1 cellular context compared by ENCODE assay signal in the genomic region with DNA sequence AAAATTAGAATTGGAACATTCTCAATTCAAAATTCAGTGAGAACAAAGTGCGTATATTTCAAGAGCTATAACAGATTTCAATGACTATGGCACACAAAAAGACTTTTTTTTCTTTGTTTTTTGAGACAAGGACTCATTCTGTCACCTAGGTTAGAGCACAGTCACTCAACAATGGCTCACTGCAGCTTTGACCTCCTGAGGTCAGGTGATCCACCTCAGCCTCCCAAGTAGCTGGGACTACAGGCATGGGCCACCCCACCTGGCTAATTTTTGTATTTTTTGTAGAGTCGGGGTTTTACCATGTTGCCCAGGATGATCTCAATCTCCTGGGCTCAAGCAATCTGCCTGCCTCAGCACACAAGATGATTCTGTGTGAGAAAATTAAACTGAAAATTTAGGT.
TF ChIP-seq lines count a peak whose summit lies in the region.

No MANE protein-coding gene starts in this region.

TF ChIP-seq in HepG2, 621 proteins besides CTCF, POLR2A, EP300 and RAD21:
- TF ChIP-seq, protein P1, sequence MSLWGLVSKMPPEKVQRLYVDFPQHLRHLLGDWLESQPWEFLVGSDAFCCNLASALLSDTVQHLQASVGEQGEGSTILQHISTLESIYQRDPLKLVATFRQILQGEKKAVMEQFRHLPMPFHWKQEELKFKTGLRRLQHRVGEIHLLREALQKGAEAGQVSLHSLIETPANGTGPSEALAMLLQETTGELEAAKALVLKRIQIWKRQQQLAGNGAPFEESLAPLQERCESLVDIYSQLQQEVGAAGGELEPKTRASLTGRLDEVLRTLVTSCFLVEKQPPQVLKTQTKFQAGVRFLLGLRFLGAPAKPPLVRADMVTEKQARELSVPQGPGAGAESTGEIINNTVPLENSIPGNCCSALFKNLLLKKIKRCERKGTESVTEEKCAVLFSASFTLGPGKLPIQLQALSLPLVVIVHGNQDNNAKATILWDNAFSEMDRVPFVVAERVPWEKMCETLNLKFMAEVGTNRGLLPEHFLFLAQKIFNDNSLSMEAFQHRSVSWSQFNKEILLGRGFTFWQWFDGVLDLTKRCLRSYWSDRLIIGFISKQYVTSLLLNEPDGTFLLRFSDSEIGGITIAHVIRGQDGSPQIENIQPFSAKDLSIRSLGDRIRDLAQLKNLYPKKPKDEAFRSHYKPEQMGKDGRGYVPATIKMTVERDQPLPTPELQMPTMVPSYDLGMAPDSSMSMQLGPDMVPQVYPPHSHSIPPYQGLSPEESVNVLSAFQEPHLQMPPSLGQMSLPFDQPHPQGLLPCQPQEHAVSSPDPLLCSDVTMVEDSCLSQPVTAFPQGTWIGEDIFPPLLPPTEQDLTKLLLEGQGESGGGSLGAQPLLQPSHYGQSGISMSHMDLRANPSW (CRISPR knock-in tag; IDR thresholded peaks at IDR 0.05; ENCODE audit: borderline replicate concordance), result no peak
- TF ChIP-seq IKZF1 (IDR thresholded peaks at IDR 0.05) (no peak), MAFF (IDR thresholded peaks at IDR 0.05; ENCODE audit: low read depth, low read length) (0 out of 2 replicates have a peak, but pooled peaks have one; percentile 7), ATF7-NPFF (CRISPR knock-in tag; IDR thresholded peaks at IDR 0.05; ENCODE audit: low read depth) (no peak), ZMAT3 (CRISPR knock-in tag; conservative IDR thresholded peaks at IDR 0.05) (no peak), ZNF569 (CRISPR knock-in tag; IDR thresholded peaks at IDR 0.05; ENCODE audit: borderline replicate concordance) (no peak), HES4 (CRISPR knock-in tag; IDR thresholded peaks at IDR 0.05; ENCODE audit: borderline replicate concordance) (no peak), ZNF430 (CRISPR knock-in tag; IDR thresholded peaks at IDR 0.05) (no peak), ZNF24 (IDR thresholded peaks at IDR 0.05) (no peak), ZSCAN25 (CRISPR knock-in tag; IDR thresholded peaks at IDR 0.05) (no peak), KDM5B (CRISPR knock-in tag; IDR thresholded peaks at IDR 0.05; ENCODE audit: borderline replicate concordance) (no peak), ZNF674 (CRISPR knock-in tag; IDR thresholded peaks at IDR 0.05; ENCODE audit: low read depth) (no peak), KDM1A (CRISPR knock-in tag; IDR thresholded peaks at IDR 0.05) (no peak), MAFK (conservative IDR thresholded peaks at IDR 0.05 in 1 of 2, IDR thresholded peaks at IDR 0.05 in 1 of 2; ENCODE audit: low read length in 2 of 2) (peak; percentile 4 to 18; a peak in 1 of 4 replicates), SOX13 (IDR thresholded peaks at IDR 0.05) (no peak), SOX13 (CRISPR knock-in tag; conservative IDR thresholded peaks at IDR 0.05 in 1 of 2, IDR thresholded peaks at IDR 0.05 in 1 of 2) (0 out of 4 replicates have a peak, but pooled peaks of 1 of the 2 experiments have one; percentile 13), ZNF780A (CRISPR knock-in tag; IDR thresholded peaks at IDR 0.05) (no peak), TP53 (CRISPR knock-in tag; conservative IDR thresholded peaks at IDR 0.05) (no peak), PLRG1 (conservative IDR thresholded peaks at IDR 0.05) (no peak), ZSCAN22 (CRISPR knock-in tag; IDR thresholded peaks at IDR 0.05) (no peak)
- TF ChIP-seq, protein P2, sequence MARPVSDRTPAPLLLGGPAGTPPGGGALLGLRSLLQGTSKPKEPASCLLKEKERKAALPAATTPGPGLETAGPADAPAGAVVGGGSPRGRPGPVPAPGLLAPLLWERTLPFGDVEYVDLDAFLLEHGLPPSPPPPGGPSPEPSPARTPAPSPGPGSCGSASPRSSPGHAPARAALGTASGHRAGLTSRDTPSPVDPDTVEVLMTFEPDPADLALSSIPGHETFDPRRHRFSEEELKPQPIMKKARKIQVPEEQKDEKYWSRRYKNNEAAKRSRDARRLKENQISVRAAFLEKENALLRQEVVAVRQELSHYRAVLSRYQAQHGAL (CRISPR knock-in tag; IDR thresholded peaks at IDR 0.05; ENCODE audit: not compliant biosample characterization), result no peak
- TF ChIP-seq, protein P3, sequence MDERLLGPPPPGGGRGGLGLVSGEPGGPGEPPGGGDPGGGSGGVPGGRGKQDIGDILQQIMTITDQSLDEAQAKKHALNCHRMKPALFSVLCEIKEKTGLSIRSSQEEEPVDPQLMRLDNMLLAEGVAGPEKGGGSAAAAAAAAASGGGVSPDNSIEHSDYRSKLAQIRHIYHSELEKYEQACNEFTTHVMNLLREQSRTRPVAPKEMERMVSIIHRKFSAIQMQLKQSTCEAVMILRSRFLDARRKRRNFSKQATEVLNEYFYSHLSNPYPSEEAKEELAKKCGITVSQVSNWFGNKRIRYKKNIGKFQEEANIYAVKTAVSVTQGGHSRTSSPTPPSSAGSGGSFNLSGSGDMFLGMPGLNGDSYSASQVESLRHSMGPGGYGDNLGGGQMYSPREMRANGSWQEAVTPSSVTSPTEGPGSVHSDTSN (CRISPR knock-in tag; IDR thresholded peaks at IDR 0.05), result no peak
- TF ChIP-seq, protein P4, sequence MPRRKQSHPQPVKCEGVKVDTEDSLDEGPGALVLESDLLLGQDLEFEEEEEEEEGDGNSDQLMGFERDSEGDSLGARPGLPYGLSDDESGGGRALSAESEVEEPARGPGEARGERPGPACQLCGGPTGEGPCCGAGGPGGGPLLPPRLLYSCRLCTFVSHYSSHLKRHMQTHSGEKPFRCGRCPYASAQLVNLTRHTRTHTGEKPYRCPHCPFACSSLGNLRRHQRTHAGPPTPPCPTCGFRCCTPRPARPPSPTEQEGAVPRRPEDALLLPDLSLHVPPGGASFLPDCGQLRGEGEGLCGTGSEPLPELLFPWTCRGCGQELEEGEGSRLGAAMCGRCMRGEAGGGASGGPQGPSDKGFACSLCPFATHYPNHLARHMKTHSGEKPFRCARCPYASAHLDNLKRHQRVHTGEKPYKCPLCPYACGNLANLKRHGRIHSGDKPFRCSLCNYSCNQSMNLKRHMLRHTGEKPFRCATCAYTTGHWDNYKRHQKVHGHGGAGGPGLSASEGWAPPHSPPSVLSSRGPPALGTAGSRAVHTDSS (CRISPR knock-in tag; conservative IDR thresholded peaks at IDR 0.05), result no peak
- TF ChIP-seq, protein P5, sequence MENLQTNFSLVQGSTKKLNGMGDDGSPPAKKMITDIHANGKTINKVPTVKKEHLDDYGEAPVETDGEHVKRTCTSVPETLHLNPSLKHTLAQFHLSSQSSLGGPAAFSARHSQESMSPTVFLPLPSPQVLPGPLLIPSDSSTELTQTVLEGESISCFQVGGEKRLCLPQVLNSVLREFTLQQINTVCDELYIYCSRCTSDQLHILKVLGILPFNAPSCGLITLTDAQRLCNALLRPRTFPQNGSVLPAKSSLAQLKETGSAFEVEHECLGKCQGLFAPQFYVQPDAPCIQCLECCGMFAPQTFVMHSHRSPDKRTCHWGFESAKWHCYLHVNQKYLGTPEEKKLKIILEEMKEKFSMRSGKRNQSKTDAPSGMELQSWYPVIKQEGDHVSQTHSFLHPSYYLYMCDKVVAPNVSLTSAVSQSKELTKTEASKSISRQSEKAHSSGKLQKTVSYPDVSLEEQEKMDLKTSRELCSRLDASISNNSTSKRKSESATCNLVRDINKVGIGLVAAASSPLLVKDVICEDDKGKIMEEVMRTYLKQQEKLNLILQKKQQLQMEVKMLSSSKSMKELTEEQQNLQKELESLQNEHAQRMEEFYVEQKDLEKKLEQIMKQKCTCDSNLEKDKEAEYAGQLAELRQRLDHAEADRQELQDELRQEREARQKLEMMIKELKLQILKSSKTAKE (CRISPR knock-in tag; IDR thresholded peaks at IDR 0.05; ENCODE audit: borderline replicate concordance), result no peak
- TF ChIP-seq, protein P6, sequence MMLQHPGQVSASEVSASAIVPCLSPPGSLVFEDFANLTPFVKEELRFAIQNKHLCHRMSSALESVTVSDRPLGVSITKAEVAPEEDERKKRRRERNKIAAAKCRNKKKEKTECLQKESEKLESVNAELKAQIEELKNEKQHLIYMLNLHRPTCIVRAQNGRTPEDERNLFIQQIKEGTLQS (CRISPR knock-in tag; IDR thresholded peaks at IDR 0.05), result no peak
